Comparison of ENCODE assay signal across 16 cellular contexts in the genomic region with DNA sequence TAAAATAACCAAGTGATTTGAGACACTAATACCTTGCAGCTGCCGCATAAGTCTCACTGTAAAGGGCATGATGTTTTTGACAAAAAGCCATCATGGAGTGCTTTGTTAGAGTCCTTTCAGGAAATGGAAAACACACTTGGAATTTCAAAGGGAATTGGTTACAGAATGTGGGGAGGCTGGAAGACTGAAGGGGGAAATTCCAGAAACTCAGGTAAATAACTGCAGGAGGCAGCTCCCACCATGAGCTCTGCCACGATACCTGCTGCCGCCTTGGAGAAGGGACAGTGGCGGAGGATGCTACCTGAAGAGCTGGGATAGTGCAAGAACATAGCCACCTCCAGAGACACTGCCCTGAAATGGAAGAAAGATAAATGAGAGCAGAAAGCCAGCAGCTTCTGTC.
"Had no signal": no experiment of that assay in that cellular context is flagged by ENCODE, and none has a peak within 500 bp of the region (broad histone marks: within the 10 kb centered on the region; RNA-seq: fewer than 3 reads in every experiment).

No MANE protein-coding gene starts in this region.

- ATAC-seq: natural killer cell treated with Interleukin-12 subunit alpha and Interleukin-12 subunit beta and Interleukin-15 and Interleukin-18, amount 100 ng/mL, for 72 hours had no signal

- H3K36me3 ChIP-seq: right atrium auricular region, suprapubic skin had no signal

- H3K27me3 Mint-ChIP-seq: activated CD4-positive, alpha-beta memory T cell treated with anti-CD3 and anti-CD28 coated beads, Interleukin-2, amount 10 ng/mL, durations not matched to agents 7 days and 5 days had no signal

- H3K4me3 ChIP-seq: right atrium auricular region, suprapubic skin had no signal

- H3K27ac ChIP-seq: right atrium auricular region, suprapubic skin had no signal

- H3K36me3 Mint-ChIP-seq: natural killer cell treated with Interleukin-12 subunit alpha and Interleukin-12 subunit beta and Interleukin-15 and Interleukin-18, amount 100 ng/mL, for 72 hours had no signal

- H3K4me3 Mint-ChIP-seq: activated CD4-positive, alpha-beta memory T cell treated with anti-CD3 and anti-CD28 coated beads, Interleukin-2, amount 10 ng/mL, durations not matched to agents 7 days and 5 days; natural killer cell treated with Interleukin-12 subunit alpha and Interleukin-12 subunit beta and Interleukin-15 and Interleukin-18, amount 100 ng/mL, for 72 hours had no signal

- H3K9me3 ChIP-seq: right atrium auricular region, suprapubic skin had no signal

- H3K27ac Mint-ChIP-seq: activated CD4-positive, alpha-beta memory T cell treated with anti-CD3 and anti-CD28 coated beads, Interleukin-2, amount 10 ng/mL, durations not matched to agents 7 days and 5 days; natural killer cell treated with Interleukin-12 subunit alpha and Interleukin-12 subunit beta and Interleukin-15 and Interleukin-18, amount 100 ng/mL, for 72 hours had no signal

- H3K4me1 ChIP-seq: suprapubic skin had no signal

- H3K9me3 Mint-ChIP-seq: activated CD4-positive, alpha-beta memory T cell treated with anti-CD3 and anti-CD28 coated beads, Interleukin-2, amount 10 ng/mL, durations not matched to agents 7 days and 5 days; natural killer cell treated with Interleukin-12 subunit alpha and Interleukin-12 subunit beta and Interleukin-15 and Interleukin-18, amount 100 ng/mL, for 72 hours had no signal

- DNase-seq: activated CD4-positive, alpha-beta memory T cell treated with anti-CD3 and anti-CD28 coated beads, Interleukin-2, amount 10 ng/mL, durations not matched to agents 7 days and 5 days; activated CD4-positive, CD25-positive, alpha-beta regulatory T cell treated with anti-CD3 and anti-CD28 coated beads, Interleukin-2, amount 50 U/mL, for 72 hours; activated naive CD4-positive, alpha-beta T cell; activated T-cell treated with anti-CD3 and anti-CD28 coated beads, Interleukin-2, amount 50 U/mL, for 48 hours; aorta; cortex of kidney; effector CD8-positive, alpha-beta T cell; foreskin fibroblast; nucleus accumbens; posterior cingulate gyrus; stimulated activated CD4-positive, alpha-beta T cell treated with anti-CD3 and anti-CD28 coated beads, Interleukin-15, amount 100 ng/mL, for 24 hours; stimulated activated CD4-positive, alpha-beta T cell treated with anti-CD3 and anti-CD28 coated beads, Interleukin-4, amount 100 ng/mL, for 24 hours; stimulated activated naive CD4-positive, alpha-beta T cell treated with Interleukin-2 at 50 U/mL for 16 hours had no signal

- H3K27me3 ChIP-seq: right atrium auricular region, suprapubic skin had no signal
